Comparison of ENCODE assay signal across 1 cellular context in the genomic region with DNA sequence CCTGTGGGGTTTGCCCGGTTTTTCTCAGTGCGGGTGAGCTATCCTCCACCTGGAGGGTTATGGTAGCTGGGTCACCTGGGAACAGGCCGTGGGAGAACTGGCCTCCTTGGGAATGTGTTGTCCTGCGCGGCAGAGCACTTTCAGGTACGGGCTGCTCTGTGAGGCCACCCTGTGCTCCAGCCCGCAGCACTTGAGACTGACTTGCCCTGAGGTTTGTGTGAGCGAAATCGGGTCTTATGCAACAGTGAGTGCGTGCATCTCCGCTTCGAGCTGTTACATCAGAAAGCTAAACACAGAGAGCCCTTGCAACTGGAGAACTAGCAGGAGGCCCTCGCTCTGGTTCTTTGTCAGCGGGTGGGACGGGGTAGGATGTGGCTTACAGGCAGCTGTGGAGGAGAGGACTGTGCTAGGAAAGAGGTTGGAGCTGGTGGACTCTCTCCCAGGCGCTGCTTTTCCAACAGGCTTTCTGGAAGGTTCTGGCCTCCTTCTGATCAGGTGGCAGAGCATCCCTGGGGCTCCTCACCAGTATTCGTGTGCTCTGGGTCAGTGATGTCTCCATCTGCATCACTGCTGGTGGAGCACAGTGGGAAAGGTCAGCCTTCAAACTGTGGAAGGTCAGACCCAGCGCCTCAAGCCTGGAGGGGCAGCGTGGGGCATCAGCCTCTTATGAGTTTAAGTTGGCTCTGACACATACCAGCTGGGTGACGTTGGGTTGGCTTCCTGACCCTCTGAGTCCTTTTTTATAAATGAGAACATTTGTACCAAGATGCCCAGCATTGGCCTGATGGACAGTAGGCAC.
TF ChIP-seq lines count a peak whose summit lies in the region.

No MANE protein-coding gene starts in this region.

TF ChIP-seq in HepG2, 621 proteins besides CTCF, POLR2A, EP300 and RAD21 (continued from another document and continues in another):
- peak; percentile 27; the same call in 1 of the 2 replicates for TF ChIP-seq SP4 (CRISPR knock-in tag; IDR thresholded peaks at IDR 0.05)
- no peak for TF ChIP-seq ZFP36L2 (CRISPR knock-in tag; IDR thresholded peaks at IDR 0.05)
- no peak for TF ChIP-seq ZNF468 (CRISPR knock-in tag; IDR thresholded peaks at IDR 0.05)
- TF ChIP-seq, protein P1, sequence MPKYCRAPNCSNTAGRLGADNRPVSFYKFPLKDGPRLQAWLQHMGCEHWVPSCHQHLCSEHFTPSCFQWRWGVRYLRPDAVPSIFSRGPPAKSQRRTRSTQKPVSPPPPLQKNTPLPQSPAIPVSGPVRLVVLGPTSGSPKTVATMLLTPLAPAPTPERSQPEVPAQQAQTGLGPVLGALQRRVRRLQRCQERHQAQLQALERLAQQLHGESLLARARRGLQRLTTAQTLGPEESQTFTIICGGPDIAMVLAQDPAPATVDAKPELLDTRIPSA (CRISPR knock-in tag; IDR thresholded peaks at IDR 0.05; ENCODE audit: borderline replicate concordance) = no peak
- TF ChIP-seq, protein P2, sequence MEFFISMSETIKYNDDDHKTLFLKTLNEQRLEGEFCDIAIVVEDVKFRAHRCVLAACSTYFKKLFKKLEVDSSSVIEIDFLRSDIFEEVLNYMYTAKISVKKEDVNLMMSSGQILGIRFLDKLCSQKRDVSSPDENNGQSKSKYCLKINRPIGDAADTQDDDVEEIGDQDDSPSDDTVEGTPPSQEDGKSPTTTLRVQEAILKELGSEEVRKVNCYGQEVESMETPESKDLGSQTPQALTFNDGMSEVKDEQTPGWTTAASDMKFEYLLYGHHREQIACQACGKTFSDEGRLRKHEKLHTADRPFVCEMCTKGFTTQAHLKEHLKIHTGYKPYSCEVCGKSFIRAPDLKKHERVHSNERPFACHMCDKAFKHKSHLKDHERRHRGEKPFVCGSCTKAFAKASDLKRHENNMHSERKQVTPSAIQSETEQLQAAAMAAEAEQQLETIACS (CRISPR knock-in tag; IDR thresholded peaks at IDR 0.05) = no peak
- TF ChIP-seq, protein P3, sequence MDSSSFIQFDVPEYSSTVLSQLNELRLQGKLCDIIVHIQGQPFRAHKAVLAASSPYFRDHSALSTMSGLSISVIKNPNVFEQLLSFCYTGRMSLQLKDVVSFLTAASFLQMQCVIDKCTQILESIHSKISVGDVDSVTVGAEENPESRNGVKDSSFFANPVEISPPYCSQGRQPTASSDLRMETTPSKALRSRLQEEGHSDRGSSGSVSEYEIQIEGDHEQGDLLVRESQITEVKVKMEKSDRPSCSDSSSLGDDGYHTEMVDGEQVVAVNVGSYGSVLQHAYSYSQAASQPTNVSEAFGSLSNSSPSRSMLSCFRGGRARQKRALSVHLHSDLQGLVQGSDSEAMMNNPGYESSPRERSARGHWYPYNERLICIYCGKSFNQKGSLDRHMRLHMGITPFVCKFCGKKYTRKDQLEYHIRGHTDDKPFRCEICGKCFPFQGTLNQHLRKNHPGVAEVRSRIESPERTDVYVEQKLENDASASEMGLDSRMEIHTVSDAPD (CRISPR knock-in tag; IDR thresholded peaks at IDR 0.05) = no peak
- TF ChIP-seq NBN (conservative IDR thresholded peaks at IDR 0.05) = no peak
- TF ChIP-seq ZNF333 (CRISPR knock-in tag; IDR thresholded peaks at IDR 0.05; ENCODE audit: borderline replicate concordance) = no peak
- TF ChIP-seq, protein P4, sequence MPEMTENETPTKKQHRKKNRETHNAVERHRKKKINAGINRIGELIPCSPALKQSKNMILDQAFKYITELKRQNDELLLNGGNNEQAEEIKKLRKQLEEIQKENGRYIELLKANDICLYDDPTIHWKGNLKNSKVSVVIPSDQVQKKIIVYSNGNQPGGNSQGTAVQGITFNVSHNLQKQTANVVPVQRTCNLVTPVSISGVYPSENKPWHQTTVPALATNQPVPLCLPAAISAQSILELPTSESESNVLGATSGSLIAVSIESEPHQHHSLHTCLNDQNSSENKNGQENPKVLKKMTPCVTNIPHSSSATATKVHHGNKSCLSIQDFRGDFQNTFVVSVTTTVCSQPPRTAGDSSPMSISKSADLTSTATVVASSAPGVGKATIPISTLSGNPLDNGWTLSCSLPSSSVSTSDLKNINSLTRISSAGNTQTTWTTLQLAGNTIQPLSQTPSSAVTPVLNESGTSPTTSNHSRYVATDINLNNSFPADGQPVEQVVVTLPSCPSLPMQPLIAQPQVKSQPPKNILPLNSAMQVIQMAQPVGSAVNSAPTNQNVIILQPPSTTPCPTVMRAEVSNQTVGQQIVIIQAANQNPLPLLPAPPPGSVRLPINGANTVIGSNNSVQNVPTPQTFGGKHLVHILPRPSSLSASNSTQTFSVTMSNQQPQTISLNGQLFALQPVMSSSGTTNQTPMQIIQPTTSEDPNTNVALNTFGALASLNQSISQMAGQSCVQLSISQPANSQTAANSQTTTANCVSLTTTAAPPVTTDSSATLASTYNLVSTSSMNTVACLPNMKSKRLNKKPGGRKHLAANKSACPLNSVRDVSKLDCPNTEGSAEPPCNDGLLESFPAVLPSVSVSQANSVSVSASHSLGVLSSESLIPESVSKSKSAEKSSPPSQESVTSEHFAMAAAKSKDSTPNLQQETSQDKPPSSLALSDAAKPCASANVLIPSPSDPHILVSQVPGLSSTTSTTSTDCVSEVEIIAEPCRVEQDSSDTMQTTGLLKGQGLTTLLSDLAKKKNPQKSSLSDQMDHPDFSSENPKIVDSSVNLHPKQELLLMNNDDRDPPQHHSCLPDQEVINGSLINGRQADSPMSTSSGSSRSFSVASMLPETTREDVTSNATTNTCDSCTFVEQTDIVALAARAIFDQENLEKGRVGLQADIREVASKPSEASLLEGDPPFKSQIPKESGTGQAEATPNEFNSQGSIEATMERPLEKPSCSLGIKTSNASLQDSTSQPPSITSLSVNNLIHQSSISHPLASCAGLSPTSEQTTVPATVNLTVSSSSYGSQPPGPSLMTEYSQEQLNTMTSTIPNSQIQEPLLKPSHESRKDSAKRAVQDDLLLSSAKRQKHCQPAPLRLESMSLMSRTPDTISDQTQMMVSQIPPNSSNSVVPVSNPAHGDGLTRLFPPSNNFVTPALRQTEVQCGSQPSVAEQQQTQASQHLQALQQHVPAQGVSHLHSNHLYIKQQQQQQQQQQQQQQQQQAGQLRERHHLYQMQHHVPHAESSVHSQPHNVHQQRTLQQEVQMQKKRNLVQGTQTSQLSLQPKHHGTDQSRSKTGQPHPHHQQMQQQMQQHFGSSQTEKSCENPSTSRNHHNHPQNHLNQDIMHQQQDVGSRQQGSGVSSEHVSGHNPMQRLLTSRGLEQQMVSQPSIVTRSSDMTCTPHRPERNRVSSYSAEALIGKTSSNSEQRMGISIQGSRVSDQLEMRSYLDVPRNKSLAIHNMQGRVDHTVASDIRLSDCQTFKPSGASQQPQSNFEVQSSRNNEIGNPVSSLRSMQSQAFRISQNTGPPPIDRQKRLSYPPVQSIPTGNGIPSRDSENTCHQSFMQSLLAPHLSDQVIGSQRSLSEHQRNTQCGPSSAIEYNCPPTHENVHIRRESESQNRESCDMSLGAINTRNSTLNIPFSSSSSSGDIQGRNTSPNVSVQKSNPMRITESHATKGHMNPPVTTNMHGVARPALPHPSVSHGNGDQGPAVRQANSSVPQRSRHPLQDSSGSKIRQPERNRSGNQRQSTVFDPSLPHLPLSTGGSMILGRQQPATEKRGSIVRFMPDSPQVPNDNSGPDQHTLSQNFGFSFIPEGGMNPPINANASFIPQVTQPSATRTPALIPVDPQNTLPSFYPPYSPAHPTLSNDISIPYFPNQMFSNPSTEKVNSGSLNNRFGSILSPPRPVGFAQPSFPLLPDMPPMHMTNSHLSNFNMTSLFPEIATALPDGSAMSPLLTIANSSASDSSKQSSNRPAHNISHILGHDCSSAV (CRISPR knock-in tag; IDR thresholded peaks at IDR 0.05; ENCODE audit: borderline replicate concordance) = no peak
- no peak for TF ChIP-seq CBFB (CRISPR knock-in tag; IDR thresholded peaks at IDR 0.05)
- no peak for TF ChIP-seq SATB2 (CRISPR knock-in tag; IDR thresholded peaks at IDR 0.05)
- TF ChIP-seq, protein P5, sequence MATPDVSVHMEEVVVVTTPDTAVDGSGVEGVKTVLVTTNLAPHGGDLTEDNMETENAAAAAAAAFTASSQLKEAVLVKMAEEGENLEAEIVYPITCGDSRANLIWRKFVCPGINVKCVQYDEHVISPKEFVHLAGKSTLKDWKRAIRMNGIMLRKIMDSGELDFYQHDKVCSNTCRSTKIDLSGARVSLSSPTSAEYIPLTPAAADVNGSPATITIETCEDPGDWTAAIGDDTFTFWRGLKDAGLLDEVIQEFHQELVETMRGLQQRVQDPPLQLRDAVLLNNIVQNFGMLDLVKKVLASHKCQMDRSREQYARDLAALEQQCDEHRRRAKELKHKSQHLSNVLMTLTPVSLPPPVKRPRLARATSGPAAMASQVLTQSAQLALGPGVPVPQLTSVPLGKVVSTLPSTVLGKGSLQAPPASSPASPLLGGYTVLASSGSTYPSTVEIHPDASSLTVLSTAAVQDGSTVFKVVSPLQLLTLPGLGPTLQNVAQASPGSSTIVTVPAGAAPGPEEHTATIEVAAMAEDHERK (CRISPR knock-in tag; IDR thresholded peaks at IDR 0.05; ENCODE audit: low read depth) = no peak
- TF ChIP-seq NAIF1 (CRISPR knock-in tag; IDR thresholded peaks at IDR 0.05; ENCODE audit: borderline replicate concordance) = no peak
- no peak for TF ChIP-seq HNRNPK (IDR thresholded peaks at IDR 0.05; ENCODE audit: low read depth, low read length, poor library complexity, severe bottlenecking)
- no peak for TF ChIP-seq MAF1 (CRISPR knock-in tag; IDR thresholded peaks at IDR 0.05; ENCODE audit: borderline replicate concordance)
- TF ChIP-seq, protein P6, sequence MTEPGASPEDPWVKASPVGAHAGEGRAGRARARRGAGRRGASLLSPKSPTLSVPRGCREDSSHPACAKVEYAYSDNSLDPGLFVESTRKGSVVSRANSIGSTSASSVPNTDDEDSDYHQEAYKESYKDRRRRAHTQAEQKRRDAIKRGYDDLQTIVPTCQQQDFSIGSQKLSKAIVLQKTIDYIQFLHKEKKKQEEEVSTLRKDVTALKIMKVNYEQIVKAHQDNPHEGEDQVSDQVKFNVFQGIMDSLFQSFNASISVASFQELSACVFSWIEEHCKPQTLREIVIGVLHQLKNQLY (CRISPR knock-in tag; IDR thresholded peaks at IDR 0.05) = 0 out of 2 replicates have a peak, but pooled peaks have one; percentile 39
- TF ChIP-seq, protein P7, sequence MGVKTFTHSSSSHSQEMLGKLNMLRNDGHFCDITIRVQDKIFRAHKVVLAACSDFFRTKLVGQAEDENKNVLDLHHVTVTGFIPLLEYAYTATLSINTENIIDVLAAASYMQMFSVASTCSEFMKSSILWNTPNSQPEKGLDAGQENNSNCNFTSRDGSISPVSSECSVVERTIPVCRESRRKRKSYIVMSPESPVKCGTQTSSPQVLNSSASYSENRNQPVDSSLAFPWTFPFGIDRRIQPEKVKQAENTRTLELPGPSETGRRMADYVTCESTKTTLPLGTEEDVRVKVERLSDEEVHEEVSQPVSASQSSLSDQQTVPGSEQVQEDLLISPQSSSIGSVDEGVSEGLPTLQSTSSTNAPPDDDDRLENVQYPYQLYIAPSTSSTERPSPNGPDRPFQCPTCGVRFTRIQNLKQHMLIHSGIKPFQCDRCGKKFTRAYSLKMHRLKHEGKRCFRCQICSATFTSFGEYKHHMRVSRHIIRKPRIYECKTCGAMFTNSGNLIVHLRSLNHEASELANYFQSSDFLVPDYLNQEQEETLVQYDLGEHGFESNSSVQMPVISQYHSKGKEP (CRISPR knock-in tag; IDR thresholded peaks at IDR 0.05) = no peak
- TF ChIP-seq, protein P8, sequence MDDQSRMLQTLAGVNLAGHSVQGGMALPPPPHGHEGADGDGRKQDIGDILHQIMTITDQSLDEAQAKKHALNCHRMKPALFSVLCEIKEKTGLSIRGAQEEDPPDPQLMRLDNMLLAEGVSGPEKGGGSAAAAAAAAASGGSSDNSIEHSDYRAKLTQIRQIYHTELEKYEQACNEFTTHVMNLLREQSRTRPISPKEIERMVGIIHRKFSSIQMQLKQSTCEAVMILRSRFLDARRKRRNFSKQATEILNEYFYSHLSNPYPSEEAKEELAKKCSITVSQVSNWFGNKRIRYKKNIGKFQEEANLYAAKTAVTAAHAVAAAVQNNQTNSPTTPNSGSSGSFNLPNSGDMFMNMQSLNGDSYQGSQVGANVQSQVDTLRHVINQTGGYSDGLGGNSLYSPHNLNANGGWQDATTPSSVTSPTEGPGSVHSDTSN (CRISPR knock-in tag; IDR thresholded peaks at IDR 0.05; ENCODE audit: borderline replicate concordance) = no peak
- TF ChIP-seq NFRKB (IDR thresholded peaks at IDR 0.05) = no peak
- TF ChIP-seq, protein P9, sequence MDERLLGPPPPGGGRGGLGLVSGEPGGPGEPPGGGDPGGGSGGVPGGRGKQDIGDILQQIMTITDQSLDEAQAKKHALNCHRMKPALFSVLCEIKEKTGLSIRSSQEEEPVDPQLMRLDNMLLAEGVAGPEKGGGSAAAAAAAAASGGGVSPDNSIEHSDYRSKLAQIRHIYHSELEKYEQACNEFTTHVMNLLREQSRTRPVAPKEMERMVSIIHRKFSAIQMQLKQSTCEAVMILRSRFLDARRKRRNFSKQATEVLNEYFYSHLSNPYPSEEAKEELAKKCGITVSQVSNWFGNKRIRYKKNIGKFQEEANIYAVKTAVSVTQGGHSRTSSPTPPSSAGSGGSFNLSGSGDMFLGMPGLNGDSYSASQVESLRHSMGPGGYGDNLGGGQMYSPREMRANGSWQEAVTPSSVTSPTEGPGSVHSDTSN (CRISPR knock-in tag; IDR thresholded peaks at IDR 0.05) = no peak
- TF ChIP-seq, protein P10, sequence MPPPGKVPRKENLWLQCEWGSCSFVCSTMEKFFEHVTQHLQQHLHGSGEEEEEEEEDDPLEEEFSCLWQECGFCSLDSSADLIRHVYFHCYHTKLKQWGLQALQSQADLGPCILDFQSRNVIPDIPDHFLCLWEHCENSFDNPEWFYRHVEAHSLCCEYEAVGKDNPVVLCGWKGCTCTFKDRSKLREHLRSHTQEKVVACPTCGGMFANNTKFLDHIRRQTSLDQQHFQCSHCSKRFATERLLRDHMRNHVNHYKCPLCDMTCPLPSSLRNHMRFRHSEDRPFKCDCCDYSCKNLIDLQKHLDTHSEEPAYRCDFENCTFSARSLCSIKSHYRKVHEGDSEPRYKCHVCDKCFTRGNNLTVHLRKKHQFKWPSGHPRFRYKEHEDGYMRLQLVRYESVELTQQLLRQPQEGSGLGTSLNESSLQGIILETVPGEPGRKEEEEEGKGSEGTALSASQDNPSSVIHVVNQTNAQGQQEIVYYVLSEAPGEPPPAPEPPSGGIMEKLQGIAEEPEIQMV (CRISPR knock-in tag; IDR thresholded peaks at IDR 0.05; ENCODE audit: low read depth) = 0 out of 2 replicates have a peak, but pooled peaks have one; percentile 61
- TF ChIP-seq ZSCAN22 (CRISPR knock-in tag; IDR thresholded peaks at IDR 0.05) = no peak
- TF ChIP-seq, protein P11, sequence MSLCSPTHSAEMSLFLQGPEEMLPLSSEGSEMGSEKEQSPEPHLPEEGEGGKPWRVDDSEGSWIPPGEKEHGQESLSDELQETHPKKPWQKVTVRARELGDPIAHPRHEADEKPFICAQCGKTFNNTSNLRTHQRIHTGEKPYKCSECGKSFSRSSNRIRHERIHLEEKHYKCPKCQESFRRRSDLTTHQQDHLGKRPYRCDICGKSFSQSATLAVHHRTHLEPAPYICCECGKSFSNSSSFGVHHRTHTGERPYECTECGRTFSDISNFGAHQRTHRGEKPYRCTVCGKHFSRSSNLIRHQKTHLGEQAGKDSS (CRISPR knock-in tag; IDR thresholded peaks at IDR 0.05; ENCODE audit: borderline replicate concordance, low read depth) = peak; percentile 53; the same call in 1 of the 2 replicates
- no peak for TF ChIP-seq SMARCE1 (IDR thresholded peaks at IDR 0.05; ENCODE audit: borderline replicate concordance)
- TF ChIP-seq TCF7 (IDR thresholded peaks at IDR 0.05; ENCODE audit: low read depth) = peak; percentile 15; the same call in 1 of the 2 replicates
- TF ChIP-seq ZNF350 (CRISPR knock-in tag; IDR thresholded peaks at IDR 0.05; ENCODE audit: borderline replicate concordance, low read depth) = peak; percentile 71; the same call in 1 of the 2 replicates
- TF ChIP-seq ZNF335 (CRISPR knock-in tag; IDR thresholded peaks at IDR 0.05) = no peak
- no peak for TF ChIP-seq NFATC3 (CRISPR knock-in tag; IDR thresholded peaks at IDR 0.05)
- TF ChIP-seq ZKSCAN5 (CRISPR knock-in tag; IDR thresholded peaks at IDR 0.05) = no peak
- TF ChIP-seq ETV5 (CRISPR knock-in tag; IDR thresholded peaks at IDR 0.05; ENCODE audit: borderline replicate concordance) = peak; percentile 70; the same call in 1 of the 2 replicates
- no peak for TF ChIP-seq NFIB (CRISPR knock-in tag; IDR thresholded peaks at IDR 0.05; ENCODE audit: borderline replicate concordance)
